Comparison of ENCODE assay signal across 12 cellular contexts in genomic region chr18:59502222-59502898, GRCh38.
A peak's percentile ranks its signal among the peaks of the same experiment; 100 is the strongest.
DNase-seq lines count a peak whose midpoint lies in the region; ATAC-seq and TF ChIP-seq lines count a peak whose summit lies in the region.
"Had no signal": no experiment of that assay in that cellular context is flagged by ENCODE, and none has a peak within 500 bp of the region (broad histone marks: within the 10 kb centered on the region; RNA-seq: fewer than 3 reads in every experiment).

No MANE protein-coding gene starts in this region.

- no peaks in the 10 kb centered on the region for H3K9me2 ChIP-seq in neural cell (ENCODE audit: insufficient read depth, low read length)

- H3K27me3 ChIP-seq in neural cell (ENCODE audit: insufficient read depth, low read depth, low read length) = no peaks in the 10 kb centered on the region

- no peak overlapping the region for H3K9ac ChIP-seq in neural cell (ENCODE audit: low read length)

- H2AFZ ChIP-seq in neural cell (ENCODE audit: low read depth, low read length) = no peak overlapping the region

- peak overlapping the region; percentile 9 for H3K27ac ChIP-seq in neural cell (ENCODE audit: low read length)

- no peaks in the 10 kb centered on the region for H3F3A ChIP-seq in neural cell (ENCODE audit: insufficient read depth, low read length, poor library complexity, severe bottlenecking)

- ATAC-seq in GM18511 (IDR thresholded peaks at IDR 0.05; ENCODE audit: unreplicated experiment) = no peak
- no peak for ATAC-seq in GM18909 (IDR thresholded peaks at IDR 0.05; ENCODE audit: poor library complexity, unreplicated experiment)

- H4K20me1 ChIP-seq in neural cell (ENCODE audit: insufficient read depth) = no peaks in the 10 kb centered on the region

- peaks cover 4% of the 10 kb centered on the region for H3K9me3 ChIP-seq in neural cell (ENCODE audit: low read length)

- H3K79me2 ChIP-seq in neural cell (replicated peaks; ENCODE audit: insufficient read depth, low read length) = no peaks in the 10 kb centered on the region

- no peak for TF ChIP-seq RAD21 in neural cell (conservative IDR thresholded peaks at IDR 0.05)

- TF ChIP-seq EP300 in neural cell (conservative IDR thresholded peaks at IDR 0.05; ENCODE audit: poor library complexity, severe bottlenecking) = no peak

- H3K4me3 ChIP-seq in AG09309 (ENCODE audit: control insufficient read depth, low read depth, low read length) (no peak overlapping the region), neural cell (ENCODE audit: low read length) (no peak overlapping the region)

- H3K36me3 ChIP-seq in neural cell (ENCODE audit: insufficient read depth, low read length) = no peaks in the 10 kb centered on the region

- no peak overlapping the region for H3K4me2 ChIP-seq in neural cell (ENCODE audit: low read length)

- DNase-seq in AG09309 (ENCODE audit: low read depth) (peak; percentile 66), NCI-H2171 treated with DMSO at 0.1 percent for 48 hours (lab: John Stamatoyannopoulos, UW) (peak; percentile 63), fibroblast of gingiva (ENCODE audit: low read depth) (peak; percentile 98), DMS53 (lab: John Stamatoyannopoulos, UW) (no peak)
- DNase-seq in activated CD4-positive, alpha-beta T cell treated with anti-CD3 and anti-CD28 coated beads, Interleukin-2, amount 50 U/mL, for 48 hours = no peak
- DNase-seq: activated CD4-positive, alpha-beta memory T cell treated with anti-CD3 and anti-CD28 coated beads for 36 hours; CD8-positive, alpha-beta memory T cell; effector CD4-positive, alpha-beta T cell; NK-92 treated with Interleukin-12 subunit alpha and Interleukin-12 subunit beta, amount 100 ng/mL, for 24 hours had no signal

- TF ChIP-seq CTCF in AG09309 (IDR thresholded peaks at IDR 0.05; ENCODE audit: control insufficient read depth, insufficient read depth, low read depth, low read length, missing control alignments) (no peak), neural cell (IDR thresholded peaks at IDR 0.05; ENCODE audit: poor library complexity, severe bottlenecking) (no peak)

TF ChIP-seq in neural cell, 6 proteins besides CTCF, POLR2A, EP300 and RAD21:
- TF ChIP-seq POLR2AphosphoS5 (IDR thresholded peaks at IDR 0.05) = no peak
- TF ChIP-seq REST (IDR thresholded peaks at IDR 0.05; ENCODE audit: borderline replicate concordance) = no peak
- no peak for TF ChIP-seq MXI1 (conservative IDR thresholded peaks at IDR 0.05; ENCODE audit: poor library complexity, severe bottlenecking)
- TF ChIP-seq TAF1 (IDR thresholded peaks at IDR 0.05; ENCODE audit: low read depth) = no peak
- TF ChIP-seq EZH2 (IDR thresholded peaks at IDR 0.05; ENCODE audit: borderline replicate concordance, insufficient read depth, low read length, poor library complexity, severe bottlenecking) = no peak
- no peak for TF ChIP-seq SMC3 (conservative IDR thresholded peaks at IDR 0.05; ENCODE audit: poor library complexity)

Comparison
In these comparisons a context has a peak if more than half of its experiments do, and no peak if none do; other contexts are left out.
1. DNase-seq: peak in AG09309 (single experiment), NCI-H2171 treated with DMSO at 0.1 percent for 48 hours (single experiment) and fibroblast of gingiva (single experiment); none in DMS53 (single experiment) and activated CD4-positive, alpha-beta T cell treated with anti-CD3 and anti-CD28 coated beads, Interleukin-2, amount 50 U/mL, for 48 hours (0 of 2).